ENCODE assay signal across 1 cellular context in the genomic region with DNA sequence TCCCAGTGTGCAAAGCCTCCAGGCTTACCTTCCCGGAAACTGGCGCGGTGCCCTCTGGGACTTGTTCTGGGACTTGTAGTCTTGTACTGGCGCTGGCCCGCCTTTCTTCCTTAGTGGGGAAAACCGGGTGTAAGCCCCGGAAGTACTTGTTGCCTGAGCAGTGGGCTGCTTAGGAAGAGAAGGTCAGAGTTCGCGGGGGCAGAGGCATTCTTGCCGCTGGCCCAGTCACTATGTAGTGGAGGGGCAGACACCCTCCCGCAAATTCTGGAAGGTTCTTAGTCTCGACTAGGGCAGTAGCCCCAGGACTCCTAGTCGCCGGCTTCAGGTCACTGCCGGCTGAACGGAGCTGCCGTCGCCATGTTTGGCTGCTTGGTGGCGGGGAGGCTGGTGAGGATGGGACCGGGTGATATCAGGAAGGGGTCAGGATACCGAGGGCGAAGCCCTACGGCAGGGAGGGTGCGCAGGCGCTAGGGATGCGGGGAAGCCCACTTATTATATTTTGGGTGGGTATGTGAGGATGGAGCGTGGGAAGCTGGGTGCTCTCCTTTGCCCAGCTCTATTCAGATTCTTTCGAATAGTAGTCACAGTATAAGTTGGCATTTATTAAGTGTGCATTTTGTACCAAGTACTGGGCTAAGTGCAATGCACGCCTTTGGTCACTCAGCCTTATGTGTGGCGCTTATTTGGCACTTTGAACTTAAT.
TF ChIP-seq lines count a peak whose summit lies in the region.

TSS of gene HIKESHI (plus strand) at position 149 of the 702 bp plus-strand sequence. CDS start at position 358, 209 bp downstream.

TF ChIP-seq in liver, 16 proteins besides CTCF, POLR2A, EP300 and RAD21 (continued from another document):
- TF ChIP-seq ATF3 (IDR thresholded peaks at IDR 0.05): peak; percentile 48
- peak; percentile 23 for TF ChIP-seq FOXA1 (IDR thresholded peaks at IDR 0.05)
- TF ChIP-seq EGR1 (IDR thresholded peaks at IDR 0.05; ENCODE audit: low read depth in 2 of 2): peak; percentile 60 to 70
